ENCODE assay signal across 9 cellular contexts in genomic region chr6:71886184-71887005, GRCh38. TPM values are rescaled to one million over a fixed set of nuclear protein-coding genes. Genes with fewer than 3 reads are reported as not detected.
A peak's percentile ranks its signal among the peaks of the same experiment; 100 is the strongest.
DNase-seq lines count a peak whose midpoint lies in the region; ATAC-seq lines count a peak whose summit lies in the region.
"Had no signal": no experiment of that assay in that cellular context is flagged by ENCODE, and none has a peak within 500 bp of the region (broad histone marks: within the 10 kb centered on the region; RNA-seq: fewer than 3 reads in every experiment).

TSS of gene RIMS1 (plus strand) at chr6:71886550. CDS start at chr6:71887024, 474 bp downstream.

- H4K8ac ChIP-seq in mesenchymal stem cell (ENCODE audit: low read length) = no peak within 1 kb of the TSS

- peak within 1 kb of the TSS; percentile 61 to 76 for H3K4me3 ChIP-seq in mesenchymal stem cell (ENCODE audit: insufficient read depth in 1 of 2, low read depth in 1 of 2, low read length in 2 of 2)

- H3K4me1 ChIP-seq in mesenchymal stem cell (ENCODE audit: control insufficient read depth, insufficient read depth, low read depth, low read length) = peaks cover 10% of the 10 kb centered on the region

- H2AFZ ChIP-seq in mesenchymal stem cell (ENCODE audit: low read depth, low read length) = peak within 1 kb of the TSS; percentile 0

- H3K79me1 ChIP-seq in mesenchymal stem cell (replicated peaks; ENCODE audit: low read length, poor library complexity, severe bottlenecking) = no peaks in the 10 kb centered on the region

- no peak within 1 kb of the TSS for H2BK12ac ChIP-seq in mesenchymal stem cell (ENCODE audit: low read length in 2 of 2)

- no peak within 1 kb of the TSS for H2AK5ac ChIP-seq in mesenchymal stem cell (ENCODE audit: low read length, severe bottlenecking)

- no peak within 1 kb of the TSS for H3K9ac ChIP-seq in mesenchymal stem cell (ENCODE audit: low read length)

- no peak for DNase-seq in Right ventricle myocardium inferior (ENCODE audit: missing footprints)
- no peak for DNase-seq in cardiac septum (ENCODE audit: low spot score)
- DNase-seq in NCI-H2171 (lab: John Stamatoyannopoulos, UW) = peak; percentile 56
- DNase-seq in caudate nucleus (lab: John Stamatoyannopoulos, UW) = peak in 42 of 61 donors; percentile 9 to 77 (median 42)
- DNase-seq in mesenchymal stem cell = peak; percentile 9
- no peak for DNase-seq in effector CD4-positive, alpha-beta T cell
- no peak for DNase-seq in NK-92 (lab: John Stamatoyannopoulos, UW; ENCODE audit: unreplicated experiment)

- WGBS in mesenchymal stem cell = 3% methylated on average over 41 of the region's 70 CpGs

- peak within 1 kb of the TSS in 1 of 2 experiments; percentile 77 for H3K23ac ChIP-seq in mesenchymal stem cell (ENCODE audit: low read length in 2 of 2)

- no peak within 1 kb of the TSS for H2BK15ac ChIP-seq in mesenchymal stem cell (ENCODE audit: low read depth, poor library complexity, severe bottlenecking)

- H4K91ac ChIP-seq in mesenchymal stem cell (ENCODE audit: low read length) = no peak within 1 kb of the TSS

- ATAC-seq in Right ventricle myocardium inferior (peak; percentile 23), HG02678 (IDR thresholded peaks at IDR 0.05; ENCODE audit: unreplicated experiment) (peak; percentile 62)

- intact Hi-C loops in Right ventricle myocardium inferior (cut with DNase I) = no loop called here
- intact Hi-C loops in cardiac septum (cut with DNase I) = no loop called here

- no peak within 1 kb of the TSS for H3K4ac ChIP-seq in mesenchymal stem cell (ENCODE audit: low read depth in 1 of 2, low read length in 2 of 2)

- H2BK120ac ChIP-seq in mesenchymal stem cell (ENCODE audit: low read depth, low read length) = no peak within 1 kb of the TSS

- peaks cover 31 to 37% of the 10 kb centered on the region in 2 experiments for H3K27me3 ChIP-seq in mesenchymal stem cell (ENCODE audit: control insufficient read depth in 1 of 2, insufficient read depth in 1 of 2, low read length in 2 of 2)

- H3K9me3 ChIP-seq in mesenchymal stem cell (ENCODE audit: control insufficient read depth, low read length) = no peaks in the 10 kb centered on the region

- peak within 1 kb of the TSS; percentile 64 for H3K27ac ChIP-seq in caudate nucleus (ENCODE audit: low read depth, low read length)
- H3K27ac ChIP-seq in mesenchymal stem cell (ENCODE audit: low read length, poor library complexity, severe bottlenecking) = no peak within 1 kb of the TSS
- H3K27ac ChIP-seq: epithelial cell of prostate had no signal

- no peak within 1 kb of the TSS for H3K18ac ChIP-seq in mesenchymal stem cell (ENCODE audit: low read depth in 1 of 2, low read length in 2 of 2)

- no peak within 1 kb of the TSS for H2BK5ac ChIP-seq in mesenchymal stem cell (ENCODE audit: low read depth, low read length, poor library complexity, severe bottlenecking)

- H3K36me3 ChIP-seq in mesenchymal stem cell (ENCODE audit: control insufficient read depth in 1 of 2, insufficient read depth in 2 of 2, low read depth in 1 of 2, low read length in 2 of 2) = no peaks in the 10 kb centered on the region

- H3K4me2 ChIP-seq in mesenchymal stem cell (ENCODE audit: low read length, poor library complexity, severe bottlenecking) = peak within 1 kb of the TSS; percentile 92

- no peak within 1 kb of the TSS for H3K14ac ChIP-seq in mesenchymal stem cell (ENCODE audit: low read length in 2 of 2)

RNA-seq across cellular contexts. Expression of gene RIMS1, which starts in this region (rescaled TPM):
- 1.3 TPM for total RNA-seq in Right ventricle myocardium inferior
- total RNA-seq in cardiac septum = 1.2 TPM
- polyA plus RNA-seq in mesenchymal stem cell (2013, experiment 1 of 2) = 0.01 TPM
- polyA plus RNA-seq in mesenchymal stem cell (2013, experiment 2 of 2) = 0.04 TPM

Comparison
In these comparisons a context has a peak if more than half of its experiments do, and no peak if none do; other contexts are left out.
1. DNase-seq: peak in NCI-H2171 (single experiment), caudate nucleus (42 of 61) and mesenchymal stem cell (single experiment); none in Right ventricle myocardium inferior (single experiment), cardiac septum (single experiment), effector CD4-positive, alpha-beta T cell (single experiment) and NK-92 (single experiment).